Comparison of ENCODE assay signal across 18 cellular contexts in the genomic region with DNA sequence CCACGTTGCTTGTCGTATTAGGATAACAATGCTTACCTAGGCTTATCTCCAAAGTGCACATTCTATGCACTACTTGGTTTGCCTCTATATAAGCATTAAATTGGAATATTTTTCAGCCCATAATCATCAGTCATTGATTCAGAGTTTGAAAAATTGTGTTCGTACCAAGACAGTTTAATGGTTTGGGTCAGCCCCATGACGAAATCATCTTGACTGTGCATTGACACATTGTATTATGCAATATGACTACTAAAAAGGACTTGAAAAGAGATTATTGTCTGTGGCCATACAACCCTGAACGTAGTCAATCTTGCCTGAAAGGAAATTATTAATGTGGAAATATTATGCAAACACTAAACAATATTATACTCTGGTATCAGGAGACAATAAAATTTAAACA.
"Had no signal": no experiment of that assay in that cellular context is flagged by ENCODE, and none has a peak within 500 bp of the region (broad histone marks: within the 10 kb centered on the region; RNA-seq: fewer than 3 reads in every experiment).

No MANE protein-coding gene starts in this region.

- DNase-seq: activated CD4-positive, alpha-beta T cell treated with anti-CD3 and anti-CD28 coated beads for 1 hour; activated gamma-delta T cell treated with Interleukin-2 at 50 U/mL for 16 hours; activated T-cell treated with anti-CD3 and anti-CD28 coated beads, Interleukin-2, amount 50 U/mL, for 1 hour; anterior cingulate cortex; body of pancreas; effector CD8-positive, alpha-beta T cell; glutamatergic neuron; kidney glomerular epithelial cell; left ventricle myocardium superior; midbrain; ovary; psoas muscle; stimulated activated CD4-positive, alpha-beta T cell treated with anti-CD3 and anti-CD28 coated beads, Interleukin-12 subunit alpha, Interleukin-12 subunit beta, amount 100 ng/mL, for 4 hours; stimulated activated CD4-positive, alpha-beta T cell treated with anti-CD3 and anti-CD28 coated beads, Interleukin-4, amount 100 ng/mL, for 4 hours; stimulated activated naive CD8-positive, alpha-beta T cell treated with anti-CD3 and anti-CD28 coated beads, Interleukin-15, Interleukin-2, amounts not matched to agents 100 U/mL and 50 U/mL, for 24 hours had no signal

- H3K4me3 ChIP-seq: body of pancreas, hepatocyte, ovary, psoas muscle, right atrium auricular region had no signal

- FAIRE-seq: frontal cortex had no signal
